Comparison of ENCODE assay signal across 8 cellular contexts in the genomic region with DNA sequence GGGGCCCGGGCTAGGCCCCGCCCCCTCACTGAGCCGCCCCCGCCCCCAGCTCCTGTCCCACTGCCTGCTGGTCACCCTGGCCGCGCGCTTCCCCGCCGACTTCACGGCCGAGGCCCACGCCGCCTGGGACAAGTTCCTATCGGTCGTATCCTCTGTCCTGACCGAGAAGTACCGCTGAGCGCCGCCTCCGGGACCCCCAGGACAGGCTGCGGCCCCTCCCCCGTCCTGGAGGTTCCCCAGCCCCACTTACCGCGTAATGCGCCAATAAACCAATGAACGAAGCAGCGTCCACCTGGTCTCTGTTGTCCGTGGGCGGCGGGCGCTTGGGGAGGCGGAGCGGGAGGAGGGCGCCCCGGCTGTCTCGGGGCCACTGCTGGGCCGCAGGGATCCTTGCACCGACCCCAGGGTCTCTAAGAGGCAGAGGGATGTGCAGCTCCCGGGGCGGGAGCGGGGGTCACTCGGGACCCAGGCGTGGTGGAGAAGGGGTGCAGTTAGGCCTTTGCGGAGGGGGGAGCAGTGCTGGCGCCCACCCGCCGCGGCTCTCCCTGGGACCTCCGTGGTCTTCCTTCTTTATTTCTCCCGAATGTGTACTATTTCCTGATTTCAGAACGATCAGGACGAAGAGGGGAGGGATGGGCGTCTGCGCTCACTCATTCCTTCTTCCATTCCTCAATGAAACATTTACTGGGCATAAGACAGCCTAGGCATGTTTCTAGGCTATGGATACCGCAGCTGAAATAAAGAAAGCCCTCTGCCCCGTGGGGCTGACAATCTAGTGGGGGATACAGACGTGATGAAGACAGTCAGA. TPM values are rescaled to one million over a fixed set of nuclear protein-coding genes. Genes with fewer than 3 reads are reported as not detected.
DNase-seq lines count a peak whose midpoint lies in the region; ATAC-seq, FAIRE-seq and TF ChIP-seq lines count a peak whose summit lies in the region.

No MANE protein-coding gene starts in this region.

- H3K4me3 ChIP-seq in Karpas-422 (ENCODE audit: low read length) (peak overlapping the region; percentile 57; the same call in 1 of the 2 replicates), cardiac fibroblast (replicated peaks in 1 of 2; ENCODE audit: low read depth in 2 of 2, low read length in 2 of 2) (peak overlapping the region; percentile 44 to 52)

- no peaks in the 10 kb centered on the region for H4K20me1 ChIP-seq in Karpas-422 (ENCODE audit: insufficient read depth, low read depth, low read length)

- H3K4me2 ChIP-seq in Karpas-422 (ENCODE audit: low read depth, low read length, poor library complexity, severe bottlenecking), result peak overlapping the region; percentile 61

- no peak overlapping the region for H3K27ac Mint-ChIP-seq in type B pancreatic cell

- peaks cover 13% of the 10 kb centered on the region for H3K4me1 ChIP-seq in Karpas-422 (ENCODE audit: low read length)

- no peak overlapping the region for H3K27ac ChIP-seq in Karpas-422 (ENCODE audit: low read length)

- H3K79me2 ChIP-seq in Karpas-422 (ENCODE audit: low read length), result no peaks in the 10 kb centered on the region

- TF ChIP-seq CTCF in D721Med (IDR thresholded peaks at IDR 0.05; ENCODE audit: insufficient read depth, missing control alignments), result no peak
- no peak for TF ChIP-seq CTCF in cardiac fibroblast (IDR thresholded peaks at IDR 0.05; ENCODE audit: low read depth, low read length)
- TF ChIP-seq CTCF in type B pancreatic cell (conservative IDR thresholded peaks at IDR 0.05), result no peak

- H3K4me3 Mint-ChIP-seq in type B pancreatic cell, result peak overlapping the region; percentile 88

- no peak for FAIRE-seq in D721Med (lab: Jason Lieb, UNC)

- no peaks in the 10 kb centered on the region for H3K9me2 ChIP-seq in Karpas-422 (replicated peaks; ENCODE audit: insufficient read depth, low read length)

- DNase-seq in D721Med (ENCODE audit: insufficient read length, low spot score) (peak; percentile 75), Karpas-422 (no peak), cardiac fibroblast (ENCODE audit: low read depth in 2 of 2) (no peak), lung microvascular endothelial cell (ENCODE audit: low read depth in 2 of 2) (peak; percentile 22 to 27), type B pancreatic cell (ENCODE audit: extremely low spot score, unreplicated experiment) (no peak)

- no peaks in the 10 kb centered on the region for H3K36me3 ChIP-seq in Karpas-422 (ENCODE audit: insufficient read depth, low read length)

- H3K36me3 Mint-ChIP-seq in type B pancreatic cell, result peaks cover 4% of the 10 kb centered on the region

- no peaks in the 10 kb centered on the region for H3K9me3 ChIP-seq in Karpas-422 (ENCODE audit: low read length)

- H3K4me1 Mint-ChIP-seq in type B pancreatic cell (ENCODE audit: unreplicated experiment), result peaks cover 7% of the 10 kb centered on the region

- H3K9me3 Mint-ChIP-seq in type B pancreatic cell, result no peaks in the 10 kb centered on the region

- peaks cover 67% of the 10 kb centered on the region for H3K27me3 Mint-ChIP-seq in type B pancreatic cell

- H2AFZ ChIP-seq in Karpas-422 (ENCODE audit: low read length), result no peak overlapping the region

- H3K9ac ChIP-seq in Karpas-422 (ENCODE audit: low read length), result peak overlapping the region; percentile 30; the same call in 1 of the 2 replicates

- ATAC-seq in GM18517 (IDR thresholded peaks at IDR 0.05; ENCODE audit: unreplicated experiment) (no peak), GM21529 (IDR thresholded peaks at IDR 0.05; ENCODE audit: unreplicated experiment) (no peak), GM21515 (IDR thresholded peaks at IDR 0.05; ENCODE audit: unreplicated experiment) (no peak)

- no peaks in the 10 kb centered on the region for H3K27me3 ChIP-seq in Karpas-422 (ENCODE audit: low read length)

RNA-seq across cellular contexts. Expression of a gene that starts 2.0 kb away (rescaled TPM):
- not detected in 2 replicates for total RNA-seq in Karpas-422 (2014; rRNA removed; shearing (Covaris generic); ENCODE audit: low replicate concordance)
- not detected in 2 replicates for total RNA-seq in lung microvascular endothelial cell
- total RNA-seq in type B pancreatic cell (ENCODE audit: low replicate concordance), result not detected in 2 replicates

RNA-seq across cellular contexts. Expression of a gene that starts 11.4 kb away (rescaled TPM):
- not detected in 2 replicates for total RNA-seq in Karpas-422 (2014; rRNA removed; shearing (Covaris generic); ENCODE audit: low replicate concordance)
- total RNA-seq in lung microvascular endothelial cell, result not detected in 2 replicates
- not detected in 2 replicates for total RNA-seq in type B pancreatic cell (ENCODE audit: low replicate concordance)

RNA-seq across cellular contexts. Expression of a gene that starts 16.0 kb away (rescaled TPM):
- 10.5 and 24.2 TPM in 2 replicates for total RNA-seq in Karpas-422 (2014; rRNA removed; shearing (Covaris generic); ENCODE audit: low replicate concordance)
- total RNA-seq in lung microvascular endothelial cell, result 2.4 and 3.6 TPM in 2 replicates
- total RNA-seq in type B pancreatic cell (ENCODE audit: low replicate concordance), result 37.9 and 38.7 TPM in 2 replicates

RNA-seq across cellular contexts. Expression of a gene that starts 18.2 kb away (rescaled TPM):
- total RNA-seq in Karpas-422 (2014; rRNA removed; shearing (Covaris generic); ENCODE audit: low replicate concordance), result not detected in 2 replicates
- total RNA-seq in lung microvascular endothelial cell, result not detected in 2 replicates
- total RNA-seq in type B pancreatic cell (ENCODE audit: low replicate concordance), result not detected in 2 replicates

RNA-seq across cellular contexts. Expression of a gene that starts 22.1 kb away (rescaled TPM):
- not detected in 2 replicates for total RNA-seq in Karpas-422 (2014; rRNA removed; shearing (Covaris generic); ENCODE audit: low replicate concordance)
- total RNA-seq in lung microvascular endothelial cell (not detected in 2 replicates), type B pancreatic cell (ENCODE audit: low replicate concordance) (not detected in 2 replicates)

Comparison
In these comparisons a context has a peak if more than half of its experiments do, and no peak if none do; other contexts are left out.
1. DNase-seq: peak in D721Med (single experiment) and lung microvascular endothelial cell (2 of 2); none in Karpas-422 (single experiment), cardiac fibroblast (0 of 2) and type B pancreatic cell (single experiment).